ENCODE assay signal across 1 cellular context in genomic region chr1:113248494-113248893, GRCh38.
TF ChIP-seq lines count a peak whose summit lies in the region.

No MANE protein-coding gene starts in this region.

TF ChIP-seq in GM23338, 12 proteins besides CTCF, POLR2A, EP300 and RAD21:
- TF ChIP-seq ZNF462 (CRISPR knock-in tag; IDR thresholded peaks at IDR 0.05) (no peak), CREB1 (CRISPR knock-in tag; IDR thresholded peaks at IDR 0.05; ENCODE audit: low read depth) (no peak), EZH2 (IDR thresholded peaks at IDR 0.05; ENCODE audit: low read depth, unreplicated experiment) (no peak), ZNF114 (CRISPR knock-in tag; IDR thresholded peaks at IDR 0.05) (no peak), JUNB (IDR thresholded peaks at IDR 0.05; ENCODE audit: unreplicated experiment) (no peak)
